Comparison of ENCODE assay signal across 12 cellular contexts in genomic region chr11:47377571-47378010, GRCh38. TPM values are rescaled to one million over a fixed set of nuclear protein-coding genes. Genes with fewer than 3 reads are reported as not detected.
A peak's percentile ranks its signal among the peaks of the same experiment; 100 is the strongest.
DNase-seq lines count a peak whose midpoint lies in the region; ATAC-seq and TF ChIP-seq lines count a peak whose summit lies in the region.
"Had no signal": no experiment of that assay in that cellular context is flagged by ENCODE, and none has a peak within 500 bp of the region (broad histone marks: within the 10 kb centered on the region; RNA-seq: fewer than 3 reads in every experiment).

No MANE protein-coding gene starts in this region.

- ATAC-seq in gastroesophageal sphincter (no peak), sciatic nerve (peak; percentile 48), HG02588 (IDR thresholded peaks at IDR 0.05; ENCODE audit: unreplicated experiment) (no peak), GM23338 (no peak)

- H3F3A ChIP-seq in Loucy (ENCODE audit: low read depth) (no peaks in the 10 kb centered on the region), GM23248 (ENCODE audit: insufficient read depth) (no peaks in the 10 kb centered on the region), GM23338 (replicated peaks; ENCODE audit: low read depth) (no peaks in the 10 kb centered on the region)

- peaks cover 2% of the 10 kb centered on the region for H3K27me3 Mint-ChIP-seq in GM23338 (ENCODE audit: insufficient read depth, low read depth, poor library complexity)

- in situ Hi-C loops in GM13977 (cut with MboI; ENCODE audit: low pct_unique_long_range_greater_than_20kb, low sequenced_read_pairs, unreplicated experiment): no loop called here
- in situ Hi-C loops in GM23248 (cut with MboI): loop anchor here (10.0 kb wide), 1 partner anchor 67 kb away; the partner anchor contains the start of gene RAPSN

- H3K4me3 ChIP-seq in Loucy (ENCODE audit: low read length, poor library complexity, severe bottlenecking): no peak overlapping the region
- peak overlapping the region in 1 of 2 donors; percentile 42 for H3K4me3 ChIP-seq in gastroesophageal sphincter
- no peak overlapping the region for H3K4me3 ChIP-seq in GM23248
- no peak overlapping the region for H3K4me3 ChIP-seq in GM23338

- H3K27ac Mint-ChIP-seq in GM23338: no peak overlapping the region

- peak overlapping the region; percentile 28 for H3K9ac ChIP-seq in Loucy (ENCODE audit: low read depth, low read length, poor library complexity, severe bottlenecking)
- no peak overlapping the region for H3K9ac ChIP-seq in GM23248
- H3K9ac ChIP-seq: KMS-11 had no signal

- H3K79me2 ChIP-seq in Loucy (ENCODE audit: insufficient read depth, low read length) (no peaks in the 10 kb centered on the region), GM23248 (ENCODE audit: insufficient read depth) (no peaks in the 10 kb centered on the region), GM23338 (replicated peaks; ENCODE audit: insufficient read depth) (no peaks in the 10 kb centered on the region)

- DNase-seq in GM13977 (ENCODE audit: low spot score) (peak; percentile 31), sciatic nerve (ENCODE audit: low spot score) (no peak), NCI-H2196 (lab: John Stamatoyannopoulos, UW; ENCODE audit: unreplicated experiment) (no peak), GM23248 (no peak), GM23338 (ENCODE audit: low spot score) (no peak)
- DNase-seq: activated effector memory CD4-positive, alpha-beta T cell treated with anti-CD3 and anti-CD28 coated beads, Interleukin-2, amount 50 U/mL, for 16 hours; small intestine had no signal

- H4K20me1 ChIP-seq in Loucy (ENCODE audit: insufficient read depth, low read length, poor library complexity, severe bottlenecking) (no peaks in the 10 kb centered on the region), GM23248 (ENCODE audit: insufficient read depth) (no peaks in the 10 kb centered on the region), GM23338 (replicated peaks; ENCODE audit: insufficient read depth) (no peaks in the 10 kb centered on the region)

- H3K36me3 ChIP-seq in Loucy (ENCODE audit: insufficient read depth, low read length): no peaks in the 10 kb centered on the region
- H3K36me3 ChIP-seq in gastroesophageal sphincter: no peaks in the 10 kb centered on the region
- H3K36me3 ChIP-seq in GM23248 (ENCODE audit: low read depth): no peaks in the 10 kb centered on the region
- no peaks in the 10 kb centered on the region for H3K36me3 ChIP-seq in GM23338 (ENCODE audit: insufficient read depth)

- no peak overlapping the region for H2AFZ ChIP-seq in Loucy (ENCODE audit: low read length)
- H2AFZ ChIP-seq in GM23248: no peak overlapping the region
- no peak overlapping the region for H2AFZ ChIP-seq in GM23338

- H3K4me3 Mint-ChIP-seq in GM23338: no peak overlapping the region

- H3K27ac ChIP-seq in gastroesophageal sphincter: peak overlapping the region in 3 of 4 donors; percentile 51 to 74 (median 53)
- no peak overlapping the region for H3K27ac ChIP-seq in GM23248
- no peak overlapping the region for H3K27ac ChIP-seq in GM23338 (ENCODE audit: low read depth)
- H3K27ac ChIP-seq: KMS-11 had no signal

- H3K36me3 Mint-ChIP-seq in GM23338 (ENCODE audit: low read depth): no peaks in the 10 kb centered on the region

- no peak for TF ChIP-seq EP300 in gastroesophageal sphincter (IDR thresholded peaks at IDR 0.05)

- TF ChIP-seq POLR2A in gastroesophageal sphincter (IDR thresholded peaks at IDR 0.05): no peak

- no peaks in the 10 kb centered on the region; the same call in 1 of the 2 replicates for H3K9me2 ChIP-seq in Loucy (replicated peaks; ENCODE audit: low read depth, low read length)
- no peaks in the 10 kb centered on the region for H3K9me2 ChIP-seq in GM23248 (ENCODE audit: insufficient read depth)
- H3K9me2 ChIP-seq in GM23338 (ENCODE audit: insufficient read depth): 0 out of 2 replicates have a peak, but pooled peaks cover 2% of the 10 kb centered on the region

- H3K9me3 Mint-ChIP-seq in GM23338: no peaks in the 10 kb centered on the region; the same call in 2 of the 3 replicates

- TF ChIP-seq CTCF in GM13977 (IDR thresholded peaks at IDR 0.05; ENCODE audit: extremely low read depth, insufficient read depth, missing control alignments) (no peak), Loucy (conservative IDR thresholded peaks at IDR 0.05; ENCODE audit: low read length) (no peak), gastroesophageal sphincter (IDR thresholded peaks at IDR 0.05) (no peak), GM23338 (conservative IDR thresholded peaks at IDR 0.05; ENCODE audit: low read depth in 2 of 2) (no peak)

- intact Hi-C loops in sciatic nerve (cut with DNase I): no loop called here

- no peak overlapping the region for H3K4me2 ChIP-seq in Loucy (ENCODE audit: low read depth, low read length, poor library complexity, severe bottlenecking)
- no peak overlapping the region for H3K4me2 ChIP-seq in GM23248 (ENCODE audit: unreplicated experiment)
- H3K4me2 ChIP-seq in GM23338: no peak overlapping the region
- H3K4me2 ChIP-seq: KMS-11 had no signal

- H3K4me1 Mint-ChIP-seq in GM23338: peaks cover 3% of the 10 kb centered on the region; the same call in 2 of the 3 replicates

- peaks cover 22% of the 10 kb centered on the region for H3K4me1 ChIP-seq in Loucy (ENCODE audit: insufficient read depth, low read length, poor library complexity, severe bottlenecking)
- peaks cover 0 to 8% (median 0%) of the 10 kb centered on the region in 3 donors for H3K4me1 ChIP-seq in gastroesophageal sphincter
- 0 out of 2 replicates have a peak, but pooled peaks cover 3% of the 10 kb centered on the region for H3K4me1 ChIP-seq in GM23248 (ENCODE audit: insufficient read depth)
- H3K4me1 ChIP-seq in GM23338 (ENCODE audit: insufficient read depth): no peaks in the 10 kb centered on the region; the same call in 1 of the 2 replicates

- H3K9me3 ChIP-seq in Loucy (ENCODE audit: insufficient read depth, low read depth, low read length) (no peaks in the 10 kb centered on the region), gastroesophageal sphincter (no peaks in the 10 kb centered on the region), GM23248 (ENCODE audit: low read depth) (no peaks in the 10 kb centered on the region)

- WGBS in gastroesophageal sphincter (ENCODE audit: low coverage in 1 of 2), 2 donors: 81 to 86% methylated on average over 1 to 5 of the region's 5 CpGs
- 93 to 96% methylated on average over 3 to 5 of the region's 5 CpGs for WGBS in GM23248 (ENCODE audit: low coverage in 1 of 2, low lambda C conversion rate in 2 of 2, missing lambda C conversion rate in 2 of 2), 2 experiments

- H3K27me3 ChIP-seq in Loucy (ENCODE audit: insufficient read depth, low read length, poor library complexity, severe bottlenecking) (no peaks in the 10 kb centered on the region), gastroesophageal sphincter (no peaks in the 10 kb centered on the region), GM23248 (replicated peaks; ENCODE audit: insufficient read depth) (no peaks in the 10 kb centered on the region), GM23338 (ENCODE audit: insufficient read depth) (no peaks in the 10 kb centered on the region)

TF ChIP-seq in GM23338, 12 proteins besides CTCF, POLR2A, EP300 and RAD21 (continues in another document):
- TF ChIP-seq CREB1 (CRISPR knock-in tag; IDR thresholded peaks at IDR 0.05; ENCODE audit: low read depth): no peak
- no peak for TF ChIP-seq ETS1 (IDR thresholded peaks at IDR 0.05)
- no peak for TF ChIP-seq STAT1 (IDR thresholded peaks at IDR 0.05; ENCODE audit: unreplicated experiment)
- TF ChIP-seq EZH2 (IDR thresholded peaks at IDR 0.05; ENCODE audit: low read depth, unreplicated experiment): no peak
- no peak for TF ChIP-seq POLR2AphosphoS5 (IDR thresholded peaks at IDR 0.05; ENCODE audit: low read depth)
- TF ChIP-seq NANOG (IDR thresholded peaks at IDR 0.05; ENCODE audit: borderline replicate concordance): no peak

RNA-seq across cellular contexts. Expression of gene SPI1, which starts 0.8 kb away (rescaled TPM):
- 10 to 100 TPM in 3 of 4 donors, 1 to 10 TPM in 1; 4.2 to 32.4 (median 14.7) TPM for total RNA-seq in gastroesophageal sphincter
- total RNA-seq in sciatic nerve: 47.0 TPM
- total RNA-seq in GM23248 (2014; rRNA removed; shearing (Covaris generic)): not detected in 2 replicates
- 0.30 TPM in 1 of 2 replicates, not detected in the other for polyA plus RNA-seq in GM23248 (2016; fragmentation: Nextera tagmentation; extraction: Ambion mirVana)
- total RNA-seq in GM23338 (2014; rRNA removed; shearing (Covaris generic)): not detected in 2 replicates
- polyA plus RNA-seq in GM23338 (2016; fragmentation: Nextera tagmentation; extraction: Ambion mirVana): 0.19 and 0.23 TPM in 2 replicates
- polyA plus RNA-seq: keratinocyte had no signal

RNA-seq across cellular contexts. Expression of gene MYBPC3, which starts 25.1 kb away (rescaled TPM):
- total RNA-seq in gastroesophageal sphincter (under 1 TPM in 2 of 4 donors, not detected in 2; 0.12 to 0.13 TPM), sciatic nerve (0.53 TPM)
- total RNA-seq in GM23248 (2014; rRNA removed; shearing (Covaris generic)): not detected in 2 replicates
- polyA plus RNA-seq in GM23248 (2016; fragmentation: Nextera tagmentation; extraction: Ambion mirVana) (0.08 TPM in 1 of 2 replicates, not detected in the other), GM23338 (2016; fragmentation: Nextera tagmentation; extraction: Ambion mirVana) (0.24 TPM in 1 of 2 replicates, not detected in the other)
- total RNA-seq in GM23338 (2014; rRNA removed; shearing (Covaris generic)): not detected in 2 replicates
- polyA plus RNA-seq: keratinocyte had no signal

RNA-seq across cellular contexts. Expression of gene SLC39A13, which starts 30.8 kb away (rescaled TPM):
- 100 to 1,000 TPM in 1 of 4 donors, 10 to 100 TPM in 3; 68.8 to 218 (median 78.9) TPM for total RNA-seq in gastroesophageal sphincter
- total RNA-seq in sciatic nerve: 55.5 TPM
- total RNA-seq in GM23248 (2014; rRNA removed; shearing (Covaris generic)): 183 and 189 TPM in 2 replicates
- polyA plus RNA-seq in GM23248 (2016; fragmentation: Nextera tagmentation; extraction: Ambion mirVana): 175 and 183 TPM in 2 replicates
- total RNA-seq in GM23338 (2014; rRNA removed; shearing (Covaris generic)): 32.7 TPM in 2 replicates
- polyA plus RNA-seq in GM23338 (2016; fragmentation: Nextera tagmentation; extraction: Ambion mirVana): 15.8 TPM in 2 replicates

RNA-seq across cellular contexts. Expression of gene PSMC3, which starts 48.6 kb away (rescaled TPM):
- 100 to 1,000 TPM; 169 to 194 (median 179) TPM for total RNA-seq in gastroesophageal sphincter
- total RNA-seq in sciatic nerve: 97.5 TPM
- 139 and 151 TPM in 2 replicates for total RNA-seq in GM23248 (2014; rRNA removed; shearing (Covaris generic))
- polyA plus RNA-seq in GM23248 (2016; fragmentation: Nextera tagmentation; extraction: Ambion mirVana): 212 and 220 TPM in 2 replicates
- total RNA-seq in GM23338 (2014; rRNA removed; shearing (Covaris generic)): 147 and 149 TPM in 2 replicates
- polyA plus RNA-seq in GM23338 (2016; fragmentation: Nextera tagmentation; extraction: Ambion mirVana): 173 and 190 TPM in 2 replicates

Comparison
In these comparisons a context has a peak if more than half of its experiments do, and no peak if none do; other contexts are left out.
1. H3K27ac ChIP-seq: peak in gastroesophageal sphincter (3 of 4); none in GM23248 (single experiment) and GM23338 (single experiment).